17 cellular contexts compared by ENCODE assay signal in the genomic region with DNA sequence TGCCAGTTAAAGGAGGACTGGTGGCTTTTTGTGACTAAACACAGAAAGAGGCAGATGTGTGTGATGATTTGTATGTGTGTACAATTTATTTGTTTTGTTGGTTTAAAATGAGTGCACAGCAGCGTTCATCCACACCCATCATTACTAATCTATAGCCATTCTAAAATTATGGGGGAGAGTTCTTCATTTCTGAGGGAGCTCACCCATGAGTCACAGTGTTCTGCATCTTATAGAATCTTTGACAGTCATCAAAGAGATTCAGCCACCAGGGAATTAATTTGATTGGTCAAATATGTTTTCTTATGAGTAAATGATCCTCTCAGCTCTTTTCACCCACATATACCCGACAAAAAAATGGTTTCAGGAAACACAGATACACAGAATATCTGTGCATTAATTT.
DNase-seq lines count a peak whose midpoint lies in the region; FAIRE-seq and TF ChIP-seq lines count a peak whose summit lies in the region.
"Had no signal": no experiment of that assay in that cellular context is flagged by ENCODE, and none has a peak within 500 bp of the region (broad histone marks: within the 10 kb centered on the region; RNA-seq: fewer than 3 reads in every experiment).

No MANE protein-coding gene starts in this region.

- H3K27me3 ChIP-seq in GM23248 (replicated peaks; ENCODE audit: insufficient read depth) (no peaks in the 10 kb centered on the region), bronchial epithelial cell (ENCODE audit: control insufficient read depth, insufficient read depth, low read length) (no peaks in the 10 kb centered on the region), smooth muscle cell (ENCODE audit: low read depth) (no peaks in the 10 kb centered on the region), sigmoid colon (no peaks in the 10 kb centered on the region), prostate gland (replicated peaks; ENCODE audit: insufficient read depth) (no peaks in the 10 kb centered on the region)

- TF ChIP-seq EP300 in sigmoid colon (IDR thresholded peaks at IDR 0.05): no peak

- H2AFZ ChIP-seq in GM23248 (no peak overlapping the region), smooth muscle cell (ENCODE audit: low read depth) (no peak overlapping the region)

- no peaks in the 10 kb centered on the region for H3K9me3 ChIP-seq in GM23248 (ENCODE audit: low read depth)
- H3K9me3 ChIP-seq in smooth muscle cell (replicated peaks; ENCODE audit: low read depth): no peaks in the 10 kb centered on the region
- H3K9me3 ChIP-seq in sigmoid colon: no peaks in the 10 kb centered on the region
- no peaks in the 10 kb centered on the region for H3K9me3 ChIP-seq in prostate gland

- H3K9me2 ChIP-seq in GM23248 (ENCODE audit: insufficient read depth): no peaks in the 10 kb centered on the region

- H3K79me2 ChIP-seq in GM23248 (ENCODE audit: insufficient read depth) (peaks cover 25% of the 10 kb centered on the region; the same call in 1 of the 2 replicates), smooth muscle cell (ENCODE audit: low read depth) (no peaks in the 10 kb centered on the region)

- no peak for TF ChIP-seq POLR2A in sigmoid colon (IDR thresholded peaks at IDR 0.05)
- TF ChIP-seq POLR2A in prostate gland (IDR thresholded peaks at IDR 0.05): no peak

- H4K20me1 ChIP-seq in GM23248 (ENCODE audit: insufficient read depth) (no peaks in the 10 kb centered on the region), smooth muscle cell (ENCODE audit: low read depth) (no peaks in the 10 kb centered on the region)

- H3K36me3 ChIP-seq in GM23248 (ENCODE audit: low read depth): peaks cover 8% of the 10 kb centered on the region; the same call in 1 of the 2 replicates
- no peaks in the 10 kb centered on the region for H3K36me3 ChIP-seq in bronchial epithelial cell (ENCODE audit: control insufficient read depth, insufficient read depth, low read length)
- H3K36me3 ChIP-seq in smooth muscle cell (ENCODE audit: low read depth): no peaks in the 10 kb centered on the region
- H3K36me3 ChIP-seq in sigmoid colon: no peaks in the 10 kb centered on the region
- H3K36me3 ChIP-seq in prostate gland: no peaks in the 10 kb centered on the region

- H3K27ac ChIP-seq in GM23248 (no peak overlapping the region), smooth muscle cell (ENCODE audit: low read depth) (peak overlapping the region; percentile 56), sigmoid colon (no peak overlapping the region), prostate gland (no peak overlapping the region)
- H3K27ac ChIP-seq: HL-60 had no signal

- 47 to 52% methylated on average over 2 of the region's 2 CpGs for WGBS in GM23248 (ENCODE audit: low coverage in 1 of 2, low lambda C conversion rate in 2 of 2, missing lambda C conversion rate in 2 of 2), 2 experiments
- 58% methylated on average over 2 of the region's 2 CpGs for WGBS in smooth muscle cell (ENCODE audit: low lambda C conversion rate)
- 72 to 75% methylated on average over 2 of the region's 2 CpGs for WGBS in sigmoid colon, 2 donors
- 76% methylated on average over 2 of the region's 2 CpGs for WGBS in prostate gland

- H3K4me1 ChIP-seq in GM23248 (ENCODE audit: insufficient read depth) (peaks cover 40% of the 10 kb centered on the region), smooth muscle cell (ENCODE audit: low read depth) (peaks cover 21% of the 10 kb centered on the region), sigmoid colon (peaks cover 0 to 15% (median 14%) of the 10 kb centered on the region in 4 donors), prostate gland (replicated peaks) (no peaks in the 10 kb centered on the region)

- in situ Hi-C loops in GM23248 (cut with MboI): no loop called here

- no peak overlapping the region for H3K4me2 ChIP-seq in GM23248 (ENCODE audit: unreplicated experiment)
- peak overlapping the region; percentile 85 for H3K4me2 ChIP-seq in smooth muscle cell

- FAIRE-seq in bronchial epithelial cell (lab: Jason Lieb, UNC): no peak
- FAIRE-seq: GM19239 had no signal

- TF ChIP-seq CTCF in bronchial epithelial cell (IDR thresholded peaks at IDR 0.05; ENCODE audit: insufficient read depth, low read length, severe bottlenecking) (no peak), smooth muscle cell (IDR thresholded peaks at IDR 0.05; ENCODE audit: borderline replicate concordance, insufficient read depth, poor library complexity, severe bottlenecking) (no peak), sigmoid colon (IDR thresholded peaks at IDR 0.05) (no peak), prostate gland (IDR thresholded peaks at IDR 0.05) (no peak)

- intact Hi-C loops in sigmoid colon (cut with DNase I): loop anchor here (5.0 kb wide), 1 partner anchor 133 kb away; no protein-coding TSS in a partner anchor
- intact Hi-C loops in prostate gland (cut with DNase I): no loop called here

- peak; percentile 55 for DNase-seq in GM23248
- peak; percentile 27 for DNase-seq in NCI-H69 (lab: John Stamatoyannopoulos, UW)
- peak; percentile 10 for DNase-seq in bronchial epithelial cell (ENCODE audit: low read depth)
- no peak for DNase-seq in smooth muscle cell (lab: John Stamatoyannopoulos, UW; ENCODE audit: unreplicated experiment)
- DNase-seq in sigmoid colon: no peak
- DNase-seq in prostate gland (ENCODE audit: low spot score): no peak
- no peak for DNase-seq in NK-92 treated with Interleukin-12 subunit alpha and Interleukin-12 subunit beta, amount 100 ng/mL, for 24 hours (lab: John Stamatoyannopoulos, UW)
- DNase-seq: CD4-positive, alpha-beta memory T cell; DMS79 treated with DMSO at 0.1 percent for 48 hours; GF-D8; H7; NCI-H1436 treated with DMSO at 0.1 percent for 48 hours; NCI-H2029 treated with DMSO at 0.1 percent for 48 hours; NCI-H2171 treated with DMSO at 0.1 percent for 48 hours; NCI-H774 had no signal

- H3K9ac ChIP-seq in GM23248: no peak overlapping the region
- no peak overlapping the region for H3K9ac ChIP-seq in smooth muscle cell (ENCODE audit: low read depth)

- H3K4me3 ChIP-seq in GM23248 (no peak overlapping the region), bronchial epithelial cell (ENCODE audit: low read depth, low read length) (no peak overlapping the region), smooth muscle cell (no peak overlapping the region), sigmoid colon (no peak overlapping the region), prostate gland (no peak overlapping the region)

- H3F3A ChIP-seq in GM23248 (ENCODE audit: insufficient read depth): peaks cover 40% of the 10 kb centered on the region
- H3F3A ChIP-seq in smooth muscle cell (ENCODE audit: low read depth): no peaks in the 10 kb centered on the region

Comparison
In these comparisons a context has a peak if more than half of its experiments do, and no peak if none do; other contexts are left out.
1. DNase-seq: peak in GM23248 (single experiment), NCI-H69 (single experiment) and bronchial epithelial cell (single experiment); none in smooth muscle cell (single experiment), sigmoid colon (single experiment), prostate gland (single experiment) and NK-92 treated with Interleukin-12 subunit alpha and Interleukin-12 subunit beta, amount 100 ng/mL, for 24 hours (single experiment).